ENCODE assay signal across 9 cellular contexts in the genomic region with DNA sequence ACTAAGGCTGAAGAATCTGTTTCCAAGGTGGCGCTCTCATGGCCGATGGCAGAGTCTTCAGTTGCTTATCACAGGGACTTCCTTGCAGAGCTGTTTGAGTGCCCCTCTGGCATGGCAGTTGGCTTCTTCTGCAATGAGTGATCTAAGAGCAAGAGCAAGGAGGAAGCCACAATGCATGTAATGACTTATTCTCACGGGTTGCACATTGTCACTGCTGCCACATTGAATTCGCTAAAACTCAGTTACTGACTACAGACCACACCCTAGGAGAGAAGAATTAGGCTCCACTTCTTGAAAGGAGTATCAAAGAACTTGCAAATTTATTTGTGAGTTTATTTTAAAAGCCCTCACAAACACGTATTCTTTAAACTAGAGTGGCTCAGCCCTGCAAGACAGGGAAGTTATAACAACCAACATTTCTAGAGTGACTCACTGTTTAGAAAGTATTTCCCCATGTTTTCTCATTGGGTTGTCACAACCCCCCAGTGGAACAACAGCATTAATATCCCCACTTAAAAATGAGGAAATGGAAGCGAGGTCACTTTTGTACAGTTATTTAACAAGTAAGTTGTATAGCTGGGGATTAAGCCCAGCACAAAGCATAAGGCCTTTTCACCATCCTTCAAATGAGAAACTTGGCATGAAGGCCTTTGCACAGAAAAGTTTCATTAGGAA. TPM values are rescaled to one million over a fixed set of nuclear protein-coding genes. Genes with fewer than 3 reads are reported as not detected.
A peak's percentile ranks its signal among the peaks of the same experiment; 100 is the strongest.
DNase-seq lines count a peak whose midpoint lies in the region; ATAC-seq lines count a peak whose summit lies in the region.
"Had no signal": no experiment of that assay in that cellular context is flagged by ENCODE, and none has a peak within 500 bp of the region (broad histone marks: within the 10 kb centered on the region; RNA-seq: fewer than 3 reads in every experiment).

No MANE protein-coding gene starts in this region.

- no peak overlapping the region for H3K27ac ChIP-seq in caudate nucleus (ENCODE audit: low read depth, low read length)
- H3K27ac ChIP-seq: cardiac muscle cell had no signal

- DNase-seq in AG08396 (ENCODE audit: low spot score) (peak; percentile 51), SKM-1 (lab: John Stamatoyannopoulos, UW; ENCODE audit: unreplicated experiment) (peak; percentile 96), glomerular visceral epithelial cell (ENCODE audit: extremely low spot score) (peak; percentile 9), caudate nucleus (lab: John Stamatoyannopoulos, UW) (no peak), NCI-H2029 (lab: John Stamatoyannopoulos, UW) (no peak), SK-N-DZ (ENCODE audit: low spot score) (no peak)

- ATAC-seq in GM18867 (IDR thresholded peaks at IDR 0.05; ENCODE audit: unreplicated experiment), result peak; percentile 80
- peak; percentile 77 for ATAC-seq in HG02981 (IDR thresholded peaks at IDR 0.05; ENCODE audit: unreplicated experiment)

RNA-seq across cellular contexts. Expression of gene RBPJ, which starts 32.4 kb away (rescaled TPM):
- polyA plus RNA-seq in SK-N-DZ (2014; cell fraction: cytosol; rRNA removed), result 62.0 and 77.4 TPM in 2 replicates
- 56.1 and 64.9 TPM in 2 replicates for polyA plus RNA-seq in SK-N-DZ (2014; cell fraction: nucleus; rRNA removed)

Comparison
In these comparisons a context has a peak if more than half of its experiments do, and no peak if none do; other contexts are left out.
1. DNase-seq: peak in AG08396 (single experiment), SKM-1 (single experiment) and glomerular visceral epithelial cell (single experiment); none in caudate nucleus (0 of 61), NCI-H2029 (single experiment) and SK-N-DZ (single experiment).